ENCODE assay signal across 23 cellular contexts in genomic region chr6:138678168-138678567, GRCh38.
DNase-seq lines count a peak whose midpoint lies in the region.
"Had no signal": no experiment of that assay in that cellular context is flagged by ENCODE, and none has a peak within 500 bp of the region (broad histone marks: within the 10 kb centered on the region; RNA-seq: fewer than 3 reads in every experiment).

No MANE protein-coding gene starts in this region.

- peak; percentile 89 for DNase-seq in SK-MEL-5 (ENCODE audit: low read depth, low spot score)
- DNase-seq in foreskin melanocyte: peak; percentile 74
- DNase-seq in NCI-H226: no peak
- DNase-seq in hypothalamus (lab: John Stamatoyannopoulos, UW): no peak
- DNase-seq: 8988T; ACHN; AML-193; BE2C; C1 segment of cervical spinal cord; Caco-2; Calu3; CD4-positive, alpha-beta memory T cell; CD4-positive, alpha-beta T cell; CD4-positive, CD25-positive, alpha-beta regulatory T cell; CD8-positive, alpha-beta memory T cell; CD8-positive, alpha-beta T cell; COR-L47; DMS153; DMS53; DMS79; DMS79 treated with DMSO at 0.1 percent for 48 hours; DND-41; EL had no signal

- in situ Hi-C loops in SK-MEL-5 (cut with HindIII; ENCODE audit: low pct_unique_long_range_greater_than_20kb, low sequenced_read_pairs): no loop called here

Comparison
In these comparisons a context has a peak if more than half of its experiments do, and no peak if none do; other contexts are left out.
1. DNase-seq: peak in SK-MEL-5 (single experiment) and foreskin melanocyte (single experiment); none in NCI-H226 (single experiment) and hypothalamus (0 of 51).